ENCODE assay signal across 16 cellular contexts in genomic region chr6:24460966-24461365, GRCh38. TPM values are rescaled to one million over a fixed set of nuclear protein-coding genes. Genes with fewer than 3 reads are reported as not detected.
DNase-seq lines count a peak whose midpoint lies in the region; ATAC-seq and TF ChIP-seq lines count a peak whose summit lies in the region.
"Had no signal": no experiment of that assay in that cellular context is flagged by ENCODE, and none has a peak within 500 bp of the region (broad histone marks: within the 10 kb centered on the region; RNA-seq: fewer than 3 reads in every experiment).

No MANE protein-coding gene starts in this region.

- no peak overlapping the region for H3K9ac ChIP-seq in Karpas-422 (ENCODE audit: low read length)
- H3K9ac ChIP-seq: BLaER1 had no signal

- DNase-seq in activated effector memory CD4-positive, alpha-beta T cell treated with anti-CD3 and anti-CD28 coated beads, Interleukin-2, amount 50 U/mL, for 16 hours = peak; percentile 10
- DNase-seq in activated effector memory CD4-positive, alpha-beta T cell treated with Interleukin-2 at 50 U/mL for 16 hours = no peak
- peak; percentile 36 for DNase-seq in Karpas-422
- peak; percentile 21 for DNase-seq in epithelial cell of esophagus (ENCODE audit: low read depth)
- no peak for DNase-seq in omental fat pad (ENCODE audit: low spot score)
- no peak for DNase-seq in dedifferentiated amniotic fluid mesenchymal stem cell (ENCODE audit: extremely low spot score)
- no peak for DNase-seq in DMS 273 treated with DMSO at 0.1 percent for 48 hours (lab: John Stamatoyannopoulos, UW)
- DNase-seq in activated naive CD8-positive, alpha-beta T cell treated with anti-CD3 and anti-CD28 coated beads for 36 hours = no peak
- DNase-seq: 8988T; CD4-positive, alpha-beta memory T cell; DMS79 treated with DMSO at 0.1 percent for 48 hours; GF-D8 had no signal

- no peaks in the 10 kb centered on the region for H3K9me3 Mint-ChIP-seq in activated naive CD8-positive, alpha-beta T cell treated with anti-CD3 and anti-CD28 coated beads for 36 hours
- H3K9me3 Mint-ChIP-seq: CD14-positive monocyte; CD4-positive, alpha-beta memory T cell had no signal

- no peak overlapping the region for H2AFZ ChIP-seq in Karpas-422 (ENCODE audit: low read length)

- H3K36me3 Mint-ChIP-seq in activated naive CD8-positive, alpha-beta T cell treated with anti-CD3 and anti-CD28 coated beads for 36 hours = no peaks in the 10 kb centered on the region
- H3K36me3 Mint-ChIP-seq: CD14-positive monocyte; CD4-positive, alpha-beta memory T cell had no signal

- no peak overlapping the region for H3K4me2 ChIP-seq in Karpas-422 (ENCODE audit: low read depth, low read length, poor library complexity, severe bottlenecking)
- H3K4me2 ChIP-seq: BLaER1 had no signal

- H3K4me1 Mint-ChIP-seq in activated naive CD8-positive, alpha-beta T cell treated with anti-CD3 and anti-CD28 coated beads for 36 hours = no peaks in the 10 kb centered on the region
- H3K4me1 Mint-ChIP-seq: CD14-positive monocyte; CD4-positive, alpha-beta memory T cell had no signal

- ATAC-seq in omental fat pad (ENCODE audit: low FRiP score) = peak; percentile 57
- ATAC-seq: HepG2 had no signal

- H3K27me3 Mint-ChIP-seq in activated naive CD8-positive, alpha-beta T cell treated with anti-CD3 and anti-CD28 coated beads for 36 hours = no peaks in the 10 kb centered on the region
- H3K27me3 Mint-ChIP-seq: CD4-positive, alpha-beta memory T cell had no signal

- TF ChIP-seq CTCF in epithelial cell of esophagus (IDR thresholded peaks at IDR 0.05; ENCODE audit: insufficient read depth, low read depth, low read length, missing control alignments) (no peak), omental fat pad (IDR thresholded peaks at IDR 0.05) (no peak)

- no peaks in the 10 kb centered on the region for H3K4me1 ChIP-seq in Karpas-422 (ENCODE audit: low read length)
- H3K4me1 ChIP-seq: BLaER1, HAP-1 had no signal

- H3K27ac ChIP-seq in Karpas-422 (ENCODE audit: low read length) = no peak overlapping the region
- H3K27ac ChIP-seq: BLaER1 had no signal

- H3K79me2 ChIP-seq in Karpas-422 (ENCODE audit: low read length) = no peaks in the 10 kb centered on the region

- no peak overlapping the region for H3K4me3 Mint-ChIP-seq in activated naive CD8-positive, alpha-beta T cell treated with anti-CD3 and anti-CD28 coated beads for 36 hours
- H3K4me3 Mint-ChIP-seq: CD14-positive monocyte; CD4-positive, alpha-beta memory T cell had no signal

- no peaks in the 10 kb centered on the region for H3K27me3 ChIP-seq in Karpas-422 (ENCODE audit: low read length)
- H3K27me3 ChIP-seq: BLaER1 had no signal

- H3K27ac Mint-ChIP-seq in activated naive CD8-positive, alpha-beta T cell treated with anti-CD3 and anti-CD28 coated beads for 36 hours = no peak overlapping the region
- H3K27ac Mint-ChIP-seq: CD14-positive monocyte; CD4-positive, alpha-beta memory T cell had no signal

- H3K4me3 ChIP-seq in Karpas-422 (ENCODE audit: low read length) (no peak overlapping the region), epithelial cell of esophagus (ENCODE audit: low read length) (no peak overlapping the region)
- H3K4me3 ChIP-seq: BLaER1, HAP-1 had no signal

- H3K36me3 ChIP-seq in Karpas-422 (ENCODE audit: insufficient read depth, low read length) = no peaks in the 10 kb centered on the region
- H3K36me3 ChIP-seq: BLaER1, HAP-1 had no signal

- H3K9me2 ChIP-seq in Karpas-422 (replicated peaks; ENCODE audit: insufficient read depth, low read length) = no peaks in the 10 kb centered on the region

- H4K20me1 ChIP-seq in Karpas-422 (ENCODE audit: insufficient read depth, low read depth, low read length) = no peaks in the 10 kb centered on the region
- H4K20me1 ChIP-seq: BLaER1 had no signal

- H3K9me3 ChIP-seq in Karpas-422 (ENCODE audit: low read length) = no peaks in the 10 kb centered on the region
- H3K9me3 ChIP-seq: BLaER1, HAP-1 had no signal

RNA-seq across cellular contexts. Expression of gene GPLD1, which starts 28.4 kb away (rescaled TPM):
- 8.5 and 9.0 TPM in 2 replicates for total RNA-seq in Karpas-422 (2014; rRNA removed; shearing (Covaris generic); ENCODE audit: low replicate concordance)
- total RNA-seq in omental fat pad = 1 to 10 TPM; 3.6 to 9.7 (median 5.5) TPM
- 1 to 10 TPM in 1 of 2 experiments, under 1 TPM in 1; 0.74 to 1.1 TPM for total RNA-seq in activated naive CD8-positive, alpha-beta T cell treated with anti-CD3 and anti-CD28 coated beads for 36 hours

RNA-seq across cellular contexts. Expression of gene ALDH5A1, which starts 33.8 kb away (rescaled TPM):
- total RNA-seq in Karpas-422 (2014; rRNA removed; shearing (Covaris generic); ENCODE audit: low replicate concordance) = 33.1 and 33.9 TPM in 2 replicates
- 1 to 10 TPM; 3.8 to 6.1 (median 4.9) TPM for total RNA-seq in omental fat pad
- total RNA-seq in activated naive CD8-positive, alpha-beta T cell treated with anti-CD3 and anti-CD28 coated beads for 36 hours = 10 to 100 TPM; 18.2 to 20.9 TPM

RNA-seq across cellular contexts. Expression of gene MRS2, which starts 58.2 kb away (rescaled TPM):
- total RNA-seq in Karpas-422 (2014; rRNA removed; shearing (Covaris generic); ENCODE audit: low replicate concordance) = 25.2 and 37.3 TPM in 2 replicates
- 10 to 100 TPM; 22.8 to 27.5 (median 24.8) TPM for total RNA-seq in omental fat pad
- total RNA-seq in activated naive CD8-positive, alpha-beta T cell treated with anti-CD3 and anti-CD28 coated beads for 36 hours = 10 to 100 TPM; 28.1 to 29.2 TPM

Comparison
In these comparisons a context has a peak if more than half of its experiments do, and no peak if none do; other contexts are left out.
1. DNase-seq: peak in activated effector memory CD4-positive, alpha-beta T cell treated with anti-CD3 and anti-CD28 coated beads, Interleukin-2, amount 50 U/mL, for 16 hours (single experiment), Karpas-422 (single experiment) and epithelial cell of esophagus (single experiment); none in activated effector memory CD4-positive, alpha-beta T cell treated with Interleukin-2 at 50 U/mL for 16 hours (single experiment), omental fat pad (single experiment), dedifferentiated amniotic fluid mesenchymal stem cell (single experiment), DMS 273 treated with DMSO at 0.1 percent for 48 hours (single experiment) and activated naive CD8-positive, alpha-beta T cell treated with anti-CD3 and anti-CD28 coated beads for 36 hours (single experiment).